In the genomic region with DNA sequence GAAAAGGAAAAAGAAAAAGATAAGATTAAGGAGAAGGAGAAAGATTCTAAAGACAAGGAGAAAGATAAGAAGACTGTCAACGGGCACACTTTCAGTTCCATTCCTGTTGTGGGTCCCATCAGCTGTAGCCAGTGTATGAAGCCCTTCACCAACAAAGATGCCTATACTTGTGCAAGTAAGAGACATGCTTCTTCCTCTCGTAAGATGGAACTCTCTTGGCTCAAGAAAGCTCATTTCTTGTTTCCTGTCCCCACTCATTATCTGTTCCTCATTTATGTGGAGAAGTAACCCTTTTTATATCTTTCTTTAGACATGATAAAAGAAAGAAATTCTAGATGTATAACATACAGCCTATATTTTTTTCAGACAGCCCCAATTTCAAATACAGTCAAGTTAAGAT, we compare ENCODE assay signal across 11 cellular contexts.
DNase-seq lines count a peak whose midpoint lies in the region; ATAC-seq, FAIRE-seq and TF ChIP-seq lines count a peak whose summit lies in the region.
"Had no signal": no experiment of that assay in that cellular context is flagged by ENCODE, and none has a peak within 500 bp of the region (broad histone marks: within the 10 kb centered on the region; RNA-seq: fewer than 3 reads in every experiment).

No MANE protein-coding gene starts in this region.

- no peak for TF ChIP-seq POLR2A in GM12892 (IDR thresholded peaks at IDR 0.05; ENCODE audit: low read depth, low read length)

- H3K4me3 Mint-ChIP-seq in effector memory CD8-positive, alpha-beta T cell, result peak overlapping the region; percentile 86 to 97

- TF ChIP-seq CTCF in foreskin fibroblast (IDR thresholded peaks at IDR 0.05; ENCODE audit: low read depth, low read length), result no peak

- H3K27ac Mint-ChIP-seq in effector memory CD8-positive, alpha-beta T cell, result peak overlapping the region; percentile 92 to 96

- no peak overlapping the region for H3K4me3 ChIP-seq in foreskin fibroblast (ENCODE audit: low read depth in 1 of 2, low read length in 2 of 2)

- DNase-seq in Ammon's horn (ENCODE audit: low spot score) (peak; percentile 35), GM12892 (ENCODE audit: insufficient read length) (no peak), MV-4-11 (lab: John Stamatoyannopoulos, UW) (peak; percentile 78), NCI-H146 treated with DMSO at 0.1 percent for 48 hours (lab: John Stamatoyannopoulos, UW; ENCODE audit: unreplicated experiment) (no peak), foreskin fibroblast (no peak), NCI-H226 (no peak)
- DNase-seq in effector memory CD8-positive, alpha-beta T cell, result no peak
- no peak for DNase-seq in activated CD4-positive, CD25-positive, alpha-beta regulatory T cell (lab: John Stamatoyannopoulos, UW)
- DNase-seq: COR-L47, NCI-H2227 treated with DMSO at 0.1 percent for 48 hours, occipital lobe had no signal

- FAIRE-seq in GM12892 (lab: Jason Lieb, UNC), result peak; percentile 74

- no peak for ATAC-seq in effector memory CD8-positive, alpha-beta T cell (replicated peaks)

- H3K36me3 Mint-ChIP-seq in effector memory CD8-positive, alpha-beta T cell (ENCODE audit: insufficient read depth), result peaks cover 78% of the 10 kb centered on the region

- no peaks in the 10 kb centered on the region for H3K9me3 Mint-ChIP-seq in effector memory CD8-positive, alpha-beta T cell

- peaks cover 50 to 72% of the 10 kb centered on the region in 2 donors for H3K4me1 Mint-ChIP-seq in effector memory CD8-positive, alpha-beta T cell (ENCODE audit: low read depth in 2 of 2)

- no peaks in the 10 kb centered on the region for H3K27me3 Mint-ChIP-seq in effector memory CD8-positive, alpha-beta T cell

Comparison
In these comparisons a context has a peak if more than half of its experiments do, and no peak if none do; other contexts are left out.
1. DNase-seq: peak in Ammon's horn (single experiment) and MV-4-11 (single experiment); none in GM12892 (single experiment), effector memory CD8-positive, alpha-beta T cell (0 of 3), NCI-H146 treated with DMSO at 0.1 percent for 48 hours (single experiment), activated CD4-positive, CD25-positive, alpha-beta regulatory T cell (0 of 4), foreskin fibroblast (0 of 2) and NCI-H226 (single experiment).